Comparison of ENCODE assay signal across 12 cellular contexts in genomic region chr2:95392730-95393455, GRCh38. TPM values are rescaled to one million over a fixed set of nuclear protein-coding genes. Genes with fewer than 3 reads are reported as not detected.
A peak's percentile ranks its signal among the peaks of the same experiment; 100 is the strongest.
DNase-seq lines count a peak whose midpoint lies in the region; ATAC-seq and TF ChIP-seq lines count a peak whose summit lies in the region.
"Had no signal": no experiment of that assay in that cellular context is flagged by ENCODE, and none has a peak within 500 bp of the region (broad histone marks: within the 10 kb centered on the region; RNA-seq: fewer than 3 reads in every experiment).

No MANE protein-coding gene starts in this region.

- H3K9me3 ChIP-seq in endodermal cell (ENCODE audit: control insufficient read depth, low read length) (no peaks in the 10 kb centered on the region), mucosa of descending colon (no peaks in the 10 kb centered on the region)
- H3K9me3 ChIP-seq: right atrium auricular region had no signal

- H3K36me3 Mint-ChIP-seq in endodermal cell (ENCODE audit: low read depth) (no peaks in the 10 kb centered on the region), progenitor cell of endocrine pancreas (ENCODE audit: insufficient read depth) (no peaks in the 10 kb centered on the region)
- H3K36me3 Mint-ChIP-seq: CD8-positive, alpha-beta memory T cell; naive thymus-derived CD8-positive, alpha-beta T cell had no signal

- no peak for ATAC-seq in mucosa of descending colon
- ATAC-seq in stimulated activated naive CD8-positive, alpha-beta T cell treated with anti-CD3 and anti-CD28 coated beads, Interleukin-15, amount 100 ng/mL, for 72 hours = no peak
- ATAC-seq: naive thymus-derived CD8-positive, alpha-beta T cell had no signal

- DNase-seq in GM10266 (ENCODE audit: extremely low spot score) (no peak), NB4 (ENCODE audit: low read depth) (no peak), endodermal cell (peak; percentile 75), progenitor cell of endocrine pancreas (ENCODE audit: low spot score, unreplicated experiment) (no peak), mucosa of descending colon (no peak), activated T-cell treated with anti-CD3 and anti-CD28 coated beads for 4 hours (no peak)
- DNase-seq in stimulated activated naive CD8-positive, alpha-beta T cell treated with anti-CD3 and anti-CD28 coated beads, Interleukin-15, amount 100 ng/mL, for 72 hours = no peak
- DNase-seq: CD8-positive, alpha-beta memory T cell; NCI-H1048; stimulated activated CD4-positive, alpha-beta T cell treated with anti-CD3 and anti-CD28 coated beads, Interleukin-4, amount 100 ng/mL, for 1 hour had no signal

- H3K9ac ChIP-seq in endodermal cell (ENCODE audit: extremely low read depth, low read length, poor library complexity, severe bottlenecking) = no peak overlapping the region

- no peaks in the 10 kb centered on the region for H3K27me3 ChIP-seq in endodermal cell (ENCODE audit: control insufficient read depth, insufficient read depth, low read length, poor library complexity, severe bottlenecking)
- H3K27me3 ChIP-seq: right atrium auricular region had no signal

- H3K4me3 ChIP-seq in NB4 (ENCODE audit: low read depth, low read length) (no peak overlapping the region), endodermal cell (ENCODE audit: low read length) (no peak overlapping the region), mucosa of descending colon (no peak overlapping the region)
- H3K4me3 ChIP-seq: right atrium auricular region had no signal

- intact Hi-C loops in mucosa of descending colon (cut with DNase I, micrococcal nuclease) = no loop called here

- TF ChIP-seq POLR2A in NB4 (IDR thresholded peaks at IDR 0.05; ENCODE audit: extremely low read depth, insufficient read length) = no peak

- TF ChIP-seq CTCF in GM10266 (IDR thresholded peaks at IDR 0.05; ENCODE audit: control insufficient read depth, insufficient read depth, low read depth, missing control alignments) (peak; percentile 13), NB4 (IDR thresholded peaks at IDR 0.05; ENCODE audit: low read depth, low read length) (peak; percentile 44), endodermal cell (conservative IDR thresholded peaks at IDR 0.05) (peak; percentile 70), progenitor cell of endocrine pancreas (IDR thresholded peaks at IDR 0.05; ENCODE audit: unreplicated experiment) (peak; percentile 29), mucosa of descending colon (IDR thresholded peaks at IDR 0.05) (no peak)

- H3K27ac Mint-ChIP-seq in endodermal cell (no peak overlapping the region), progenitor cell of endocrine pancreas (no peak overlapping the region)
- H3K27ac Mint-ChIP-seq in stimulated activated naive CD8-positive, alpha-beta T cell treated with anti-CD3 and anti-CD28 coated beads, Interleukin-15, amount 100 ng/mL, for 72 hours = peak overlapping the region in 1 of 2 donors; percentile 82
- H3K27ac Mint-ChIP-seq: naive thymus-derived CD8-positive, alpha-beta T cell had no signal

- H3K4me1 Mint-ChIP-seq in endodermal cell (peaks cover 2% of the 10 kb centered on the region), progenitor cell of endocrine pancreas (ENCODE audit: low read depth) (no peaks in the 10 kb centered on the region)
- H3K4me1 Mint-ChIP-seq in stimulated activated naive CD8-positive, alpha-beta T cell treated with anti-CD3 and anti-CD28 coated beads, Interleukin-15, amount 100 ng/mL, for 72 hours = no peaks in the 10 kb centered on the region
- H3K4me1 Mint-ChIP-seq: CD8-positive, alpha-beta memory T cell had no signal

- no peak overlapping the region for H3K27ac ChIP-seq in endodermal cell (ENCODE audit: low read depth, low read length)
- H3K27ac ChIP-seq: right atrium auricular region had no signal

- 89 to 92% methylated on average over 5 to 8 of the region's 8 CpGs for WGBS in endodermal cell (ENCODE audit: insufficient coverage in 1 of 2, insufficient read length in 1 of 2), 2 experiments

- H3K4me3 Mint-ChIP-seq in endodermal cell (no peak overlapping the region), progenitor cell of endocrine pancreas (ENCODE audit: low read depth) (no peak overlapping the region)
- no peak overlapping the region for H3K4me3 Mint-ChIP-seq in stimulated activated naive CD8-positive, alpha-beta T cell treated with anti-CD3 and anti-CD28 coated beads, Interleukin-15, amount 100 ng/mL, for 72 hours
- H3K4me3 Mint-ChIP-seq: CD8-positive, alpha-beta memory T cell; naive thymus-derived CD8-positive, alpha-beta T cell had no signal

- H3K4me1 ChIP-seq in endodermal cell (ENCODE audit: control insufficient read depth, insufficient read depth, low read length) = no peaks in the 10 kb centered on the region
- H3K4me1 ChIP-seq in mucosa of descending colon (ENCODE audit: low read depth) = peaks cover 17% of the 10 kb centered on the region

- H3K36me3 ChIP-seq in endodermal cell (ENCODE audit: control insufficient read depth, insufficient read depth, low read length) = no peaks in the 10 kb centered on the region
- H3K36me3 ChIP-seq in mucosa of descending colon (ENCODE audit: low read depth) = no peaks in the 10 kb centered on the region
- H3K36me3 ChIP-seq: right atrium auricular region had no signal

- H3K27me3 Mint-ChIP-seq in endodermal cell (ENCODE audit: insufficient read depth) (peaks cover 52% of the 10 kb centered on the region), progenitor cell of endocrine pancreas (peaks cover 43% of the 10 kb centered on the region)
- H3K27me3 Mint-ChIP-seq in stimulated activated naive CD8-positive, alpha-beta T cell treated with anti-CD3 and anti-CD28 coated beads, Interleukin-15, amount 100 ng/mL, for 72 hours = peaks cover 14% of the 10 kb centered on the region

- H3K9me3 Mint-ChIP-seq in endodermal cell (no peaks in the 10 kb centered on the region), progenitor cell of endocrine pancreas (ENCODE audit: low read depth) (no peaks in the 10 kb centered on the region)
- H3K9me3 Mint-ChIP-seq in stimulated activated naive CD8-positive, alpha-beta T cell treated with anti-CD3 and anti-CD28 coated beads, Interleukin-15, amount 100 ng/mL, for 72 hours = no peaks in the 10 kb centered on the region
- H3K9me3 Mint-ChIP-seq: CD8-positive, alpha-beta memory T cell; naive thymus-derived CD8-positive, alpha-beta T cell had no signal

RNA-seq across cellular contexts. Expression of gene FAHD2A, which starts 9.6 kb away (rescaled TPM):
- total RNA-seq in endodermal cell = 10 to 100 TPM; 45.2 to 49.4 TPM
- polyA plus RNA-seq in endodermal cell (2013, experiment 1 of 2) = 38.3 TPM
- polyA plus RNA-seq in endodermal cell (2013, experiment 2 of 2) = 31.3 TPM
- 28.8 and 31.1 TPM in 2 replicates for total RNA-seq in progenitor cell of endocrine pancreas
- 10 to 100 TPM; 30.3 to 37.6 (median 34.3) TPM for total RNA-seq in mucosa of descending colon
